Comparison of ENCODE assay signal across 9 cellular contexts in the genomic region with DNA sequence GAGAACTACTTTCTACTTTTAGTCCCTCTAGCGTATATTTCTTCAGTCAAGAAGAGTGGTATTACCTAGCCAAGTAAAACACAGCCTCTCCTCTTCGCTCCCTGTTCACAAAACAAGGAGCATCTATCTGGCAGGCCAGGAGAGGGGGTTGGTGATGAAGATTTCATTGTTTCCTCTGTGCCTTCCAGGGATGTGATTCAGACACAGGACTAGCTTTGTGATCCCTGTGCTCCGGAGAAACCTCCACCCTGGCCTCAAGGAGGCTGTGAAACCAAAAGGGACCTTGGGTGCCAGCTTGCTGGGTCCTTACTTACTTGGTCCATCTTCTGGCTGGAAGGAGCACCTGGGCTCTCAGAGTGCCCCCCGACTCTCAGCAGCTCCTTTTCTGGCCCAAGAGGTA. TPM values are rescaled to one million over a fixed set of nuclear protein-coding genes. Genes with fewer than 3 reads are reported as not detected.
DNase-seq lines count a peak whose midpoint lies in the region; ATAC-seq and TF ChIP-seq lines count a peak whose summit lies in the region.
"Had no signal": no experiment of that assay in that cellular context is flagged by ENCODE, and none has a peak within 500 bp of the region (broad histone marks: within the 10 kb centered on the region; RNA-seq: fewer than 3 reads in every experiment).

No MANE protein-coding gene starts in this region.

- H4K91ac ChIP-seq in trophoblast cell (ENCODE audit: low read depth, low read length): peak overlapping the region; percentile 71

- H3K23ac ChIP-seq in trophoblast cell (ENCODE audit: low read length): no peak overlapping the region

- H3K9me3 ChIP-seq in trophoblast cell (ENCODE audit: insufficient read depth, low read depth, low read length): peaks cover 8% of the 10 kb centered on the region
- no peaks in the 10 kb centered on the region for H3K9me3 ChIP-seq in effector memory CD4-positive, alpha-beta T cell (ENCODE audit: control insufficient read depth, low read length)

- no CpG with 5 or more reads among the region's 4 CpGs for WGBS in trophoblast cell (ENCODE audit: extremely low coverage, insufficient coverage, insufficient read length)

- peak overlapping the region; percentile 95 for H2BK12ac ChIP-seq in trophoblast cell (ENCODE audit: low read length)

- no peak overlapping the region for H3K4ac ChIP-seq in trophoblast cell (ENCODE audit: low read depth, low read length)

- TF ChIP-seq CTCF in VCaP (conservative IDR thresholded peaks at IDR 0.05) (peak; percentile 3; the same call in 1 of the 2 replicates), foreskin fibroblast (IDR thresholded peaks at IDR 0.05; ENCODE audit: low read depth, low read length) (peak; percentile 17)

- H4K8ac ChIP-seq in trophoblast cell (ENCODE audit: low read depth, low read length): peak overlapping the region; percentile 74

- H3K4me3 ChIP-seq in foreskin fibroblast (ENCODE audit: low read depth in 1 of 2, low read length in 2 of 2) (no peak overlapping the region), trophoblast cell (ENCODE audit: low read depth, low read length) (no peak overlapping the region)
- no peak overlapping the region for H3K4me3 ChIP-seq in effector memory CD4-positive, alpha-beta T cell (ENCODE audit: insufficient read depth, low read depth, low read length, poor library complexity, severe bottlenecking)

- H2BK5ac ChIP-seq in trophoblast cell (ENCODE audit: low read depth, low read length, poor library complexity): peak overlapping the region; percentile 81

- H3K4me1 ChIP-seq in trophoblast cell (ENCODE audit: control insufficient read depth in 1 of 2, insufficient read depth in 2 of 2, low read length in 2 of 2): peaks cover 8 to 19% of the 10 kb centered on the region in 2 experiments
- peaks cover 6% of the 10 kb centered on the region for H3K4me1 ChIP-seq in effector memory CD4-positive, alpha-beta T cell (ENCODE audit: control insufficient read depth, insufficient read depth, low read length, poor library complexity, severe bottlenecking)

- H3K36me3 ChIP-seq in trophoblast cell (ENCODE audit: control insufficient read depth in 1 of 2, insufficient read depth in 2 of 2, low read length in 2 of 2): peaks cover 10% of the 10 kb centered on the region in 2 experiments
- H3K36me3 ChIP-seq in effector memory CD4-positive, alpha-beta T cell (ENCODE audit: control insufficient read depth, insufficient read depth, low read length): no peaks in the 10 kb centered on the region

- H3K18ac ChIP-seq in trophoblast cell (ENCODE audit: low read length): no peak overlapping the region

- H4K12ac ChIP-seq in trophoblast cell (ENCODE audit: low read depth, low read length): no peak overlapping the region

- peak overlapping the region; percentile 73 for H3K14ac ChIP-seq in trophoblast cell (ENCODE audit: low read length)

- no peak overlapping the region for H3K9ac ChIP-seq in trophoblast cell (ENCODE audit: low read length)

- in situ Hi-C loops in Caki2 (cut with HindIII; ENCODE audit: low pct_unique_long_range_greater_than_20kb, low sequenced_read_pairs): no loop called here

- H3K27ac ChIP-seq in VCaP (no peak overlapping the region), trophoblast cell (ENCODE audit: low read depth, low read length) (peak overlapping the region; percentile 57)
- H3K27ac ChIP-seq in effector memory CD4-positive, alpha-beta T cell (ENCODE audit: insufficient read depth, low read length, poor library complexity, severe bottlenecking): no peak overlapping the region

- H3K79me1 ChIP-seq in trophoblast cell (ENCODE audit: low read length): peaks cover 22% of the 10 kb centered on the region

- H3K27me3 ChIP-seq in trophoblast cell (ENCODE audit: insufficient read depth, low read length): no peaks in the 10 kb centered on the region
- H3K27me3 ChIP-seq in effector memory CD4-positive, alpha-beta T cell (replicated peaks; ENCODE audit: control insufficient read depth, insufficient read depth, low read length, poor library complexity, severe bottlenecking): no peaks in the 10 kb centered on the region

- peak overlapping the region; percentile 59 for H2AK5ac ChIP-seq in trophoblast cell (ENCODE audit: low read length)

- peak overlapping the region; percentile 90 for H2BK120ac ChIP-seq in trophoblast cell (ENCODE audit: insufficient read depth, low read length, poor library complexity)

- peaks cover 10% of the 10 kb centered on the region for H3K79me2 ChIP-seq in trophoblast cell (ENCODE audit: control insufficient read depth, insufficient read depth, low read length, poor library complexity)

- peak; percentile 43 for DNase-seq in Caki2 (ENCODE audit: low read depth)
- peak in 1 of 2 donors; percentile 30 for DNase-seq in foreskin fibroblast
- DNase-seq in trophoblast cell: peak; percentile 58 to 69
- DNase-seq in effector memory CD4-positive, alpha-beta T cell: no peak
- DNase-seq: T-helper 17 cell had no signal

- no peak for ATAC-seq in HG02981 (IDR thresholded peaks at IDR 0.05; ENCODE audit: unreplicated experiment)
- no peak for ATAC-seq in GM21381 (IDR thresholded peaks at IDR 0.05; ENCODE audit: unreplicated experiment)
- ATAC-seq in HG03025 (IDR thresholded peaks at IDR 0.05; ENCODE audit: low FRiP score, unreplicated experiment): no peak
- ATAC-seq: T-helper 17 cell had no signal

- no peak overlapping the region for H2AFZ ChIP-seq in trophoblast cell (ENCODE audit: insufficient read depth, low read length, poor library complexity)

- H3K4me2 ChIP-seq in trophoblast cell (ENCODE audit: low read length): no peak overlapping the region

RNA-seq across cellular contexts. Expression of gene RHOB, which starts 5.7 kb away (rescaled TPM):
- total RNA-seq in Caki2 (2014; rRNA removed; shearing (Covaris generic); ENCODE audit: low replicate concordance): 151 and 158 TPM in 2 replicates
- 220 and 222 TPM in 2 replicates for polyA plus RNA-seq in trophoblast cell (2013)

Comparison
In these comparisons a context has a peak if more than half of its experiments do, and no peak if none do; other contexts are left out.
1. DNase-seq: peak in Caki2 (single experiment) and trophoblast cell (2 of 2); none in effector memory CD4-positive, alpha-beta T cell (0 of 3).